In genomic region chr11:61959678-61960077, GRCh38 we compare ENCODE assay signal across 1 cellular context.
TF ChIP-seq lines count a peak whose summit lies in the region.

No MANE protein-coding gene starts in this region.

TF ChIP-seq in H1, 55 proteins besides CTCF, POLR2A, EP300 and RAD21:
- no peak for TF ChIP-seq FOSL1 (IDR thresholded peaks at IDR 0.05; ENCODE audit: insufficient read depth, low read depth, low read length)
- no peak for TF ChIP-seq POU5F1 (IDR thresholded peaks at IDR 0.05; ENCODE audit: low read depth, low read length)
- no peak for TF ChIP-seq EZH2 (IDR thresholded peaks at IDR 0.05; ENCODE audit: low read depth, low read length, severe bottlenecking)
- TF ChIP-seq KDM1A (IDR thresholded peaks at IDR 0.05; ENCODE audit: borderline replicate concordance, low read length) = peak; percentile 49; the same call in 1 of the 2 replicates
- no peak for TF ChIP-seq RXRA (IDR thresholded peaks at IDR 0.05; ENCODE audit: insufficient read depth, low read depth, low read length)
- TF ChIP-seq NRF1 (IDR thresholded peaks at IDR 0.05; ENCODE audit: low read depth, low read length) = no peak
- no peak for TF ChIP-seq SP2 (IDR thresholded peaks at IDR 0.05; ENCODE audit: low read length)
